26 cellular contexts compared by ENCODE assay signal in genomic region chr18:65146615-65147014, GRCh38.
"Had no signal": no experiment of that assay in that cellular context is flagged by ENCODE, and none has a peak within 500 bp of the region (broad histone marks: within the 10 kb centered on the region; RNA-seq: fewer than 3 reads in every experiment).

No MANE protein-coding gene starts in this region.

- H3K36me3 Mint-ChIP-seq: activated naive CD4-positive, alpha-beta T cell treated with anti-CD3 and anti-CD28 coated beads, Interleukin-2, amount 10 ng/mL, durations not matched to agents 7 days and 5 days; activated naive CD8-positive, alpha-beta T cell treated with anti-CD3 and anti-CD28 coated beads for 36 hours had no signal

- H3K4me2 ChIP-seq: KMS-11 had no signal

- H3K27me3 Mint-ChIP-seq: activated CD8-positive, alpha-beta T cell treated with anti-CD3 and anti-CD28 coated beads for 36 hours; activated naive CD4-positive, alpha-beta T cell treated with anti-CD3 and anti-CD28 coated beads, Interleukin-2, amount 10 ng/mL, durations not matched to agents 7 days and 5 days; activated naive CD8-positive, alpha-beta T cell treated with anti-CD3 and anti-CD28 coated beads for 36 hours had no signal

- H3K4me1 Mint-ChIP-seq: activated naive CD4-positive, alpha-beta T cell treated with anti-CD3 and anti-CD28 coated beads, Interleukin-2, amount 10 ng/mL, durations not matched to agents 7 days and 5 days; activated naive CD8-positive, alpha-beta T cell treated with anti-CD3 and anti-CD28 coated beads for 36 hours had no signal

- H3K36me3 ChIP-seq: brain microvascular endothelial cell, cardiac muscle cell, Peyer's patch, SJSA1 had no signal

- H3K27me3 ChIP-seq: brain microvascular endothelial cell, cardiac muscle cell, Peyer's patch, SJSA1 had no signal

- H3K4me3 Mint-ChIP-seq: activated CD8-positive, alpha-beta T cell treated with anti-CD3 and anti-CD28 coated beads for 36 hours; activated naive CD4-positive, alpha-beta T cell treated with anti-CD3 and anti-CD28 coated beads, Interleukin-2, amount 10 ng/mL, durations not matched to agents 7 days and 5 days; activated naive CD8-positive, alpha-beta T cell treated with anti-CD3 and anti-CD28 coated beads for 36 hours; activated T-cell treated with anti-CD3 and anti-CD28 coated beads, Interleukin-2, amount 50 U/mL, for 72 hours; T-helper 1 cell treated with Interleukin-12 subunit alpha and Interleukin-12 subunit beta and Interleukin-4 antibody, amounts not matched to agents 30 μg/mL and 1 μg/mL, for 36 hours had no signal

- H3K4me1 ChIP-seq: Peyer's patch, SJSA1 had no signal

- H3K4me3 ChIP-seq: cardiac muscle cell, Peyer's patch, SJSA1 had no signal

- H3K9me3 ChIP-seq: Peyer's patch had no signal

- H3K9ac ChIP-seq: KMS-11 had no signal

- H3K27ac ChIP-seq: brain microvascular endothelial cell, cardiac muscle cell, KMS-11, Peyer's patch, RWPE1, SJSA1 had no signal

- ATAC-seq: activated CD4-positive, CD25-positive, alpha-beta regulatory T cell treated with anti-CD3 and anti-CD28 coated beads, Interleukin-2, amount 50 U/mL, for 24 hours; activated CD8-positive, alpha-beta T cell treated with anti-CD3 and anti-CD28 coated beads for 36 hours; activated T-cell treated with anti-CD3 and anti-CD28 coated beads, Interleukin-2, amount 50 U/mL, for 72 hours; SK-N-SH treated with all-trans-retinoic acid at 6 μM for 48 hours had no signal

- H3K27ac Mint-ChIP-seq: activated CD8-positive, alpha-beta T cell treated with anti-CD3 and anti-CD28 coated beads for 36 hours; activated naive CD4-positive, alpha-beta T cell treated with anti-CD3 and anti-CD28 coated beads, Interleukin-2, amount 10 ng/mL, durations not matched to agents 7 days and 5 days; activated naive CD8-positive, alpha-beta T cell treated with anti-CD3 and anti-CD28 coated beads for 36 hours; activated T-cell treated with anti-CD3 and anti-CD28 coated beads, Interleukin-2, amount 50 U/mL, for 72 hours; activated T-helper 2 cell treated with anti-CD3 and anti-CD28 coated beads, Interferon-gamma antibody, Interleukin-2, Interleukin-4, amounts not matched to agents 10 μg/mL and 5 μg/mL and 100 μg/mL, durations not matched to agents 14 hours and 24 hours and 36 hours; T-helper 1 cell treated with Interleukin-12 subunit alpha and Interleukin-12 subunit beta and Interleukin-4 antibody, amounts not matched to agents 30 μg/mL and 1 μg/mL, for 36 hours had no signal

- DNase-seq: activated CD4-positive, alpha-beta T cell treated with anti-CD3 and anti-CD28 coated beads for 4 hours; activated CD8-positive, alpha-beta memory T cell treated with anti-CD3 and anti-CD28 coated beads, Interleukin-2, amount 50 U/mL, for 4 hours; activated CD8-positive, alpha-beta T cell treated with anti-CD3 and anti-CD28 coated beads for 36 hours; activated gamma-delta T cell treated with Interleukin-2 at 50 U/mL for 16 hours; activated naive CD4-positive, alpha-beta T cell treated with anti-CD3 and anti-CD28 coated beads, Interleukin-2, amount 10 ng/mL, durations not matched to agents 7 days and 5 days; activated naive CD8-positive, alpha-beta T cell treated with anti-CD3 and anti-CD28 coated beads for 36 hours; activated T-cell treated with anti-CD3 and anti-CD28 coated beads, Interleukin-2, amount 50 U/mL, for 72 hours; brain microvascular endothelial cell; MV-4-11; NCI-H1436; NCI-H187 treated with DMSO at 0.1 percent for 48 hours; NCI-H2081 treated with DMSO at 0.1 percent for 48 hours; NCI-H510A treated with DMSO at 0.1 percent for 48 hours; NCI-H774; NK-92 treated with Interleukin-12 subunit alpha and Interleukin-12 subunit beta, amount 100 ng/mL, for 24 hours; Peyer's patch; Right ventricle myocardium superior; SW 1271 had no signal
